ENCODE assay signal across 8 cellular contexts in genomic region chr11:46674463-46675287, GRCh38. TPM values are rescaled to one million over a fixed set of nuclear protein-coding genes. Genes with fewer than 3 reads are reported as not detected.
A peak's percentile ranks its signal among the peaks of the same experiment; 100 is the strongest.
DNase-seq lines count a peak whose midpoint lies in the region; ATAC-seq and TF ChIP-seq lines count a peak whose summit lies in the region.

No MANE protein-coding gene starts in this region.

- peak overlapping the region; percentile 66 for H3K27ac ChIP-seq in HUES64 (ENCODE audit: low read depth, low read length)
- peak overlapping the region; percentile 57 for H3K27ac ChIP-seq in WERI-Rb-1
- peak overlapping the region; percentile 59 for H3K27ac ChIP-seq in rectal smooth muscle tissue (ENCODE audit: low read depth, low read length)

- H3K4me1 ChIP-seq in HUES64 (ENCODE audit: insufficient read depth, low read length) (peaks cover 21% of the 10 kb centered on the region; the same call in 1 of the 2 replicates), rectal smooth muscle tissue (ENCODE audit: control insufficient read depth, insufficient read depth, low read length) (peaks cover 12% of the 10 kb centered on the region)

- no peak overlapping the region for H3K4me3 ChIP-seq in HUES64 (ENCODE audit: low read length)
- no peak overlapping the region for H3K4me3 ChIP-seq in WERI-Rb-1 (ENCODE audit: low read depth, low read length)
- no peak overlapping the region for H3K4me3 ChIP-seq in rectal smooth muscle tissue (ENCODE audit: low read length)

- H3K27me3 ChIP-seq in HUES64 (ENCODE audit: insufficient read depth, low read length) = no peaks in the 10 kb centered on the region
- no peaks in the 10 kb centered on the region for H3K27me3 ChIP-seq in WERI-Rb-1 (ENCODE audit: insufficient read depth, low read depth, severe bottlenecking)
- no peaks in the 10 kb centered on the region for H3K27me3 ChIP-seq in rectal smooth muscle tissue (ENCODE audit: control insufficient read depth, insufficient read depth, low read length)

- peak; percentile 46 for DNase-seq in WERI-Rb-1
- peak; percentile 77 for DNase-seq in Right ventricle myocardium inferior (ENCODE audit: missing footprints)
- DNase-seq in NCI-H2196 (lab: John Stamatoyannopoulos, UW; ENCODE audit: unreplicated experiment) = no peak
- no peak for DNase-seq in activated gamma-delta T cell treated with Interleukin-2 at 50 U/mL for 16 hours
- no peak for DNase-seq in NCI-H1048 (lab: John Stamatoyannopoulos, UW)
- no peak for DNase-seq in cerebellar nuclear complex (lab: John Stamatoyannopoulos, UW)

- WGBS in HUES64 = 22% methylated on average over 12 of the region's 12 CpGs

- ATAC-seq in Right ventricle myocardium inferior = peak; percentile 41

- H3K9ac ChIP-seq in HUES64 (ENCODE audit: low read depth, low read length) (no peak overlapping the region; the same call in 1 of the 2 replicates), rectal smooth muscle tissue (ENCODE audit: low read length) (no peak overlapping the region)

- H3K9me3 ChIP-seq in HUES64 (ENCODE audit: insufficient read depth, low read depth, low read length) (no peaks in the 10 kb centered on the region), WERI-Rb-1 (ENCODE audit: severe bottlenecking) (no peaks in the 10 kb centered on the region)

- H3K36me3 ChIP-seq in HUES64 (ENCODE audit: insufficient read depth, low read length) (peaks cover 51% of the 10 kb centered on the region), WERI-Rb-1 (peaks cover 41% of the 10 kb centered on the region), rectal smooth muscle tissue (ENCODE audit: control insufficient read depth, insufficient read depth, low read length) (peaks cover 44% of the 10 kb centered on the region)

- intact Hi-C loops in Right ventricle myocardium inferior (cut with DNase I) = no loop called here

- no peak for TF ChIP-seq CTCF in WERI-Rb-1 (IDR thresholded peaks at IDR 0.05; ENCODE audit: low read depth, low read length)

RNA-seq across cellular contexts. Expression of gene ARHGAP1, which starts 25.7 kb away (rescaled TPM):
- polyA plus RNA-seq in HUES64 (2013, experiment 1 of 2) = 28.9 TPM
- polyA plus RNA-seq in HUES64 (2013, experiment 2 of 2) = 26.4 TPM
- 68.4 TPM for total RNA-seq in Right ventricle myocardium inferior

RNA-seq across cellular contexts. Expression of gene ZNF408, which starts 26.2 kb away (rescaled TPM):
- polyA plus RNA-seq in HUES64 (2013, experiment 1 of 2) = 8.2 TPM
- 7.7 TPM for polyA plus RNA-seq in HUES64 (2013, experiment 2 of 2)
- total RNA-seq in Right ventricle myocardium inferior = 6.0 TPM

RNA-seq across cellular contexts. Expression of gene F2, which starts 44.3 kb away (rescaled TPM):
- polyA plus RNA-seq in HUES64 (2013, experiment 1 of 2) = 0.20 TPM
- polyA plus RNA-seq in HUES64 (2013, experiment 2 of 2) = 0.44 TPM
- not detected for total RNA-seq in Right ventricle myocardium inferior

RNA-seq across cellular contexts. Expression of gene ATG13, which starts 57.3 kb away (rescaled TPM):
- 54.6 TPM for polyA plus RNA-seq in HUES64 (2013, experiment 1 of 2)
- 58.7 TPM for polyA plus RNA-seq in HUES64 (2013, experiment 2 of 2)
- total RNA-seq in Right ventricle myocardium inferior = 39.4 TPM

RNA-seq across cellular contexts. Expression of gene HARBI1, which starts 57.6 kb away (rescaled TPM):
- 4.2 TPM for polyA plus RNA-seq in HUES64 (2013, experiment 1 of 2)
- 4.0 TPM for polyA plus RNA-seq in HUES64 (2013, experiment 2 of 2)
- total RNA-seq in Right ventricle myocardium inferior = 3.5 TPM

Comparison
In these comparisons a context has a peak if more than half of its experiments do, and no peak if none do; other contexts are left out.
1. DNase-seq: peak in WERI-Rb-1 (single experiment) and Right ventricle myocardium inferior (single experiment); none in NCI-H2196 (single experiment), activated gamma-delta T cell treated with Interleukin-2 at 50 U/mL for 16 hours (single experiment), NCI-H1048 (single experiment) and cerebellar nuclear complex (0 of 2).
2. Peak in every context shown above with its lines, with median percentiles within 50 percentile points of each other: H3K27ac ChIP-seq.